9 cellular contexts compared by ENCODE assay signal in genomic region chr1:192609110-192610079, GRCh38. TPM values are rescaled to one million over a fixed set of nuclear protein-coding genes. Genes with fewer than 3 reads are reported as not detected.
DNase-seq lines count a peak whose midpoint lies in the region; ATAC-seq, FAIRE-seq and TF ChIP-seq lines count a peak whose summit lies in the region.
"Had no signal": no experiment of that assay in that cellular context is flagged by ENCODE, and none has a peak within 500 bp of the region (broad histone marks: within the 10 kb centered on the region; RNA-seq: fewer than 3 reads in every experiment).

No MANE protein-coding gene starts in this region.

- H3K9me2 ChIP-seq in GM23338 (ENCODE audit: insufficient read depth), result no peaks in the 10 kb centered on the region

- no peaks in the 10 kb centered on the region for H3F3A ChIP-seq in GM23338 (replicated peaks; ENCODE audit: low read depth)

- H3K4me3 Mint-ChIP-seq in GM23338, result no peak overlapping the region

- DNase-seq in GM12891 (ENCODE audit: insufficient read length, low spot score) (peak; percentile 29), NOMO-1 treated with DMSO at 0.1 percent for 48 hours (lab: John Stamatoyannopoulos, UW; ENCODE audit: unreplicated experiment) (peak; percentile 93), right lobe of liver (peak; percentile 44 to 63 (median 50)), NCI-H748 treated with DMSO at 0.1 percent for 48 hours (lab: John Stamatoyannopoulos, UW) (no peak), GM23338 (ENCODE audit: low spot score) (no peak)
- peak; percentile 38 to 55 for DNase-seq in activated T-cell treated with anti-CD3 and anti-CD28 coated beads, Interleukin-2, amount 50 U/mL, for 48 hours
- DNase-seq in stimulated activated CD8-positive, alpha-beta memory T cell treated with anti-CD3 and anti-CD28 coated beads, Interleukin-7, amount 100 ng/mL, for 1 hour (ENCODE audit: low read depth in 2 of 2), result peak; percentile 24 to 29

- H3K27me3 ChIP-seq in right lobe of liver (no peaks in the 10 kb centered on the region), GM23338 (ENCODE audit: insufficient read depth) (no peaks in the 10 kb centered on the region)

- no peak overlapping the region for H2AFZ ChIP-seq in GM23338

- H3K27me3 Mint-ChIP-seq in GM23338 (ENCODE audit: insufficient read depth, low read depth, poor library complexity), result no peaks in the 10 kb centered on the region

- no peaks in the 10 kb centered on the region for H4K20me1 ChIP-seq in GM23338 (replicated peaks; ENCODE audit: insufficient read depth)

- no peak overlapping the region for H3K27ac Mint-ChIP-seq in GM23338

- no peak overlapping the region for H3K4me2 ChIP-seq in GM23338

- H3K4me1 ChIP-seq in right lobe of liver (no peaks in the 10 kb centered on the region), GM23338 (ENCODE audit: insufficient read depth) (no peaks in the 10 kb centered on the region)

- no peaks in the 10 kb centered on the region for H3K4me1 Mint-ChIP-seq in GM23338

- H3K36me3 ChIP-seq in right lobe of liver (no peaks in the 10 kb centered on the region), GM23338 (ENCODE audit: insufficient read depth) (no peaks in the 10 kb centered on the region)

- TF ChIP-seq POLR2A in GM12891 (IDR thresholded peaks at IDR 0.05; ENCODE audit: low read depth, low read length) (no peak), right lobe of liver (IDR thresholded peaks at IDR 0.05) (no peak)

- H3K4me3 ChIP-seq in right lobe of liver (no peak overlapping the region), GM23338 (no peak overlapping the region)

- TF ChIP-seq CTCF in right lobe of liver (IDR thresholded peaks at IDR 0.05), result no peak
- TF ChIP-seq CTCF in GM23338 (conservative IDR thresholded peaks at IDR 0.05; ENCODE audit: low read depth in 2 of 2), result no peak

- H3K36me3 Mint-ChIP-seq in GM23338 (ENCODE audit: low read depth), result no peaks in the 10 kb centered on the region

- no peaks in the 10 kb centered on the region for H3K9me3 ChIP-seq in right lobe of liver

- ATAC-seq in HG02610 (IDR thresholded peaks at IDR 0.05; ENCODE audit: unreplicated experiment), result peak; percentile 98
- ATAC-seq in right lobe of liver, result peak; percentile 47 to 78 (median 68)
- ATAC-seq in GM23338, result no peak

- 44% methylated on average over 10 of the region's 12 CpGs for WGBS in right lobe of liver (ENCODE audit: insufficient coverage, low coverage, low lambda C conversion rate, missing lambda C conversion rate)

- no peaks in the 10 kb centered on the region for H3K9me3 Mint-ChIP-seq in GM23338

- H3K79me2 ChIP-seq in GM23338 (replicated peaks; ENCODE audit: insufficient read depth), result no peaks in the 10 kb centered on the region

- peak; percentile 100 for FAIRE-seq in GM12891 (lab: Jason Lieb, UNC)
- FAIRE-seq: H1 had no signal

- intact Hi-C loops in right lobe of liver (cut with DNase I), result loop anchor here (10.0 kb wide), 1 partner anchor 135 kb away; no protein-coding TSS in a partner anchor

- H3K27ac ChIP-seq in right lobe of liver (no peak overlapping the region), GM23338 (ENCODE audit: low read depth) (no peak overlapping the region)

TF ChIP-seq in GM12891, 5 proteins besides CTCF, POLR2A, EP300 and RAD21:
- TF ChIP-seq SPI1 (IDR thresholded peaks at IDR 0.05; ENCODE audit: low read depth, low read length), result peak; percentile 100
- no peak for TF ChIP-seq TAF1 (IDR thresholded peaks at IDR 0.05; ENCODE audit: low read depth, low read length)
- no peak for TF ChIP-seq PAX5 (IDR thresholded peaks at IDR 0.05; ENCODE audit: insufficient read depth, low read length, severe bottlenecking)
- peak; percentile 67; the same call in 1 of the 2 replicates for TF ChIP-seq POU2F2 (IDR thresholded peaks at IDR 0.05; ENCODE audit: low read depth, low read length)
- TF ChIP-seq POLR2AphosphoS5 (IDR thresholded peaks at IDR 0.05; ENCODE audit: low read depth, low read length), result no peak

TF ChIP-seq in GM23338, 12 proteins besides CTCF, POLR2A, EP300 and RAD21:
- TF ChIP-seq NANOG (IDR thresholded peaks at IDR 0.05; ENCODE audit: borderline replicate concordance) (no peak), CREB1 (CRISPR knock-in tag; IDR thresholded peaks at IDR 0.05; ENCODE audit: low read depth) (no peak), ZNF462 (CRISPR knock-in tag; IDR thresholded peaks at IDR 0.05) (no peak), POLR2AphosphoS5 (IDR thresholded peaks at IDR 0.05; ENCODE audit: low read depth) (no peak), EZH2 (IDR thresholded peaks at IDR 0.05; ENCODE audit: low read depth, unreplicated experiment) (no peak), ETS1 (IDR thresholded peaks at IDR 0.05) (no peak), ZNF114 (CRISPR knock-in tag; IDR thresholded peaks at IDR 0.05) (no peak), STAT1 (IDR thresholded peaks at IDR 0.05; ENCODE audit: unreplicated experiment) (no peak), JUNB (IDR thresholded peaks at IDR 0.05; ENCODE audit: unreplicated experiment) (no peak)
TF ChIP-seq in GM23338: peak in this region for 0.

RNA-seq across cellular contexts. Expression of gene RGS13, which starts 26.6 kb away (rescaled TPM):
- polyA plus RNA-seq in GM12891 (2012; ENCODE audit: low read depth, missing spikeins), result 0.58 TPM
- not detected for total RNA-seq in right lobe of liver
- total RNA-seq in GM23338 (2014; rRNA removed; shearing (Covaris generic)), result not detected in 2 replicates
- not detected in 2 replicates for polyA plus RNA-seq in GM23338 (2016; fragmentation: Nextera tagmentation; extraction: Ambion mirVana)
- total RNA-seq: H1 had no signal
- polyA plus RNA-seq: H1 had no signal

RNA-seq across cellular contexts. Expression of gene RGS1, which starts 33.8 kb away (rescaled TPM):
- polyA plus RNA-seq in GM12891 (2012; ENCODE audit: low read depth, missing spikeins), result 246 TPM
- total RNA-seq in right lobe of liver, result 10 to 100 TPM in 3 of 6 experiments, 1 to 10 TPM in 3; 2.6 to 29.8 (median 9.5) TPM
- not detected in 2 replicates for total RNA-seq in GM23338 (2014; rRNA removed; shearing (Covaris generic))
- polyA plus RNA-seq in GM23338 (2016; fragmentation: Nextera tagmentation; extraction: Ambion mirVana), result not detected in 2 replicates
- total RNA-seq: H1 had no signal
- polyA plus RNA-seq: H1 had no signal

Comparison
In these comparisons a context has a peak if more than half of its experiments do, and no peak if none do; other contexts are left out.
1. DNase-seq: peak in GM12891 (single experiment), NOMO-1 treated with DMSO at 0.1 percent for 48 hours (single experiment), activated T-cell treated with anti-CD3 and anti-CD28 coated beads, Interleukin-2, amount 50 U/mL, for 48 hours (2 of 2), right lobe of liver (3 of 3) and stimulated activated CD8-positive, alpha-beta memory T cell treated with anti-CD3 and anti-CD28 coated beads, Interleukin-7, amount 100 ng/mL, for 1 hour (2 of 2); none in NCI-H748 treated with DMSO at 0.1 percent for 48 hours (single experiment) and GM23338 (single experiment).